In genomic region chr12:47397664-47398281, GRCh38 we compare ENCODE assay signal across 9 cellular contexts.
DNase-seq lines count a peak whose midpoint lies in the region; ATAC-seq, FAIRE-seq and TF ChIP-seq lines count a peak whose summit lies in the region.
"Had no signal": no experiment of that assay in that cellular context is flagged by ENCODE, and none has a peak within 500 bp of the region (broad histone marks: within the 10 kb centered on the region; RNA-seq: fewer than 3 reads in every experiment).

No MANE protein-coding gene starts in this region.

- no peaks in the 10 kb centered on the region for H3K27me3 Mint-ChIP-seq in naive thymus-derived CD8-positive, alpha-beta T cell

- H4K91ac ChIP-seq in IMR-90 (ENCODE audit: insufficient read depth, low read depth, low read length) = peak overlapping the region; percentile 63

- no peaks in the 10 kb centered on the region for H4K20me1 ChIP-seq in IMR-90 (ENCODE audit: insufficient read depth, low read length)

- H3K18ac ChIP-seq in IMR-90 (ENCODE audit: low read depth, low read length) = no peak overlapping the region

- no peak for TF ChIP-seq POLR2A in IMR-90 (IDR thresholded peaks at IDR 0.05; ENCODE audit: low read depth, low read length)

- peaks cover 0 to 17% (median 17%) of the 10 kb centered on the region in 3 donors for H3K36me3 Mint-ChIP-seq in naive thymus-derived CD8-positive, alpha-beta T cell

- no peak overlapping the region for H3K56ac ChIP-seq in IMR-90 (ENCODE audit: extremely low read depth, insufficient read depth, low read length)

- WGBS in IMR-90 (ENCODE audit: extremely low coverage in 2 of 2, insufficient read length in 1 of 2), 2 experiments = no CpG with 5 or more reads among the region's 4 CpGs

- no peaks in the 10 kb centered on the region for H3K36me3 ChIP-seq in IMR-90 (ENCODE audit: control insufficient read depth, insufficient read depth, low read length)

- no peak overlapping the region for H3K14ac ChIP-seq in IMR-90 (replicated peaks; ENCODE audit: low read depth, low read length)

- H3K4me2 ChIP-seq in IMR-90 (ENCODE audit: low read depth, low read length) = no peak overlapping the region

- TF ChIP-seq CTCF in AG09309 (IDR thresholded peaks at IDR 0.05; ENCODE audit: control insufficient read depth, insufficient read depth, low read depth, low read length, missing control alignments) = peak; percentile 69
- TF ChIP-seq CTCF in IMR-90 (conservative IDR thresholded peaks at IDR 0.05; ENCODE audit: low read depth, low read length) = peak; percentile 60

- H2AFZ ChIP-seq in IMR-90 (replicated peaks; ENCODE audit: low read length, poor library complexity) = peak overlapping the region; percentile 68

- H3K9ac ChIP-seq in IMR-90 (ENCODE audit: low read depth, low read length) = no peak overlapping the region

- FAIRE-seq in TTC549 (lab: Jason Lieb, UNC) = peak; percentile 69

- no peak overlapping the region for H2BK5ac ChIP-seq in IMR-90 (ENCODE audit: low read depth, low read length, poor library complexity, severe bottlenecking)

- H2BK120ac ChIP-seq in IMR-90 (ENCODE audit: low read depth, low read length) = no peak overlapping the region

- 0 out of 3 replicates have a peak overlapping the region, but pooled peaks have one; percentile 38 for H2BK15ac ChIP-seq in IMR-90 (ENCODE audit: low read depth, low read length)

- 0 out of 2 replicates have a peak overlapping the region, but pooled peaks have one; percentile 24 for H2BK20ac ChIP-seq in IMR-90 (ENCODE audit: low read depth, low read length)

- DNase-seq in AG09309 (ENCODE audit: low read depth) = peak; percentile 76
- peak; percentile 76 for DNase-seq in IMR-90
- peak; percentile 82 for DNase-seq in dermis blood vessel endothelial cell
- DNase-seq in naive thymus-derived CD8-positive, alpha-beta T cell = peak in 8 of 10 donors; percentile 18 to 81 (median 49)
- DNase-seq in amygdala (lab: John Stamatoyannopoulos, UW) = no peak

- peak overlapping the region; percentile 84 to 97 (median 92) for H3K27ac Mint-ChIP-seq in naive thymus-derived CD8-positive, alpha-beta T cell
- H3K27ac Mint-ChIP-seq: nephron had no signal

- peak; percentile 70 for ATAC-seq in GM18511 (IDR thresholded peaks at IDR 0.05; ENCODE audit: unreplicated experiment)
- ATAC-seq in IMR-90 (ENCODE audit: low read depth) = peak; percentile 80
- ATAC-seq in naive thymus-derived CD8-positive, alpha-beta T cell = peak; percentile 85 to 93
- no peak for ATAC-seq in HG03025 (IDR thresholded peaks at IDR 0.05; ENCODE audit: low FRiP score, unreplicated experiment)

- H3K23ac ChIP-seq in IMR-90 (ENCODE audit: low read depth, low read length) = no peak overlapping the region

- peak; percentile 81 for TF ChIP-seq RAD21 in IMR-90 (IDR thresholded peaks at IDR 0.05; ENCODE audit: low read length)

- dilution Hi-C loops in IMR-90 (cut with HindIII; ENCODE audit: low sequenced_read_pairs, unreplicated experiment) = no loop called here

- 0 out of 2 replicates have a peak, but pooled peaks cover 3% of the 10 kb centered on the region for H3K9me1 ChIP-seq in IMR-90 (ENCODE audit: insufficient read depth, low read length)

- intact Hi-C loops in IMR-90 (cut with micrococcal nuclease) = loop anchor here (1.0 to 5.0 kb wide), 3 partner anchors 91 to 365 kb away; no protein-coding TSS in a partner anchor

- H3K4me3 Mint-ChIP-seq in naive thymus-derived CD8-positive, alpha-beta T cell = peak overlapping the region in 7 of 10 donors; percentile 20 to 79 (median 70)
- H3K4me3 Mint-ChIP-seq: nephron had no signal

- no peak overlapping the region for H3K27ac ChIP-seq in IMR-90 (ENCODE audit: insufficient read depth, low read length)

- H3K4me3 ChIP-seq in AG09309 (ENCODE audit: control insufficient read depth, low read depth, low read length) = no peak overlapping the region
- H3K4me3 ChIP-seq in IMR-90 (ENCODE audit: insufficient read depth, low read depth, low read length) = no peak overlapping the region

- peaks cover 20 to 72% (median 53%) of the 10 kb centered on the region in 4 donors for H3K4me1 Mint-ChIP-seq in naive thymus-derived CD8-positive, alpha-beta T cell

- CTCF ChIA-PET in IMR-90 (lab: Yijun Ruan, JAX) = interaction anchor here (0.5 to 1.2 kb wide), 7 partner anchors 16 to 966 kb away, joined by 3 to 8 read pairs (median 4); partner anchors contain the start of gene PCED1B

- H3K9me3 ChIP-seq in IMR-90 (ENCODE audit: control insufficient read depth, insufficient read depth, low read length) = peaks cover 5% of the 10 kb centered on the region; the same call in 1 of the 2 replicates

- BruUV-seq in IMR-90 (replicated peaks; lab: Mats Ljungman, UMichigan) = no TSS peak

- no peaks in the 10 kb centered on the region for H3K27me3 ChIP-seq in IMR-90 (ENCODE audit: control insufficient read depth, insufficient read depth, low read length)

- peaks cover 4% of the 10 kb centered on the region; the same call in 1 of the 2 replicates for H3K4me1 ChIP-seq in IMR-90 (ENCODE audit: control insufficient read depth, insufficient read depth, low read length)

- H3K4ac ChIP-seq in IMR-90 (ENCODE audit: low read depth, low read length) = no peak overlapping the region

- H4K8ac ChIP-seq in IMR-90 (ENCODE audit: low read depth in 2 of 2, low read length in 2 of 2) = no peak overlapping the region; a peak in 1 of 4 replicates

- peaks cover 0 to 42% (median 12%) of the 10 kb centered on the region in 9 donors for H3K9me3 Mint-ChIP-seq in naive thymus-derived CD8-positive, alpha-beta T cell

- no peak overlapping the region for H4K5ac ChIP-seq in IMR-90 (ENCODE audit: low read depth, low read length)

- in situ Hi-C loops in IMR-90 (cut with MboI; ENCODE audit: low sequenced_read_pairs) = loop anchor here (5.0 to 10.0 kb wide), 2 partner anchors 323 to 365 kb away; partner anchors contain the start of genes AMIGO2 and PCED1B

- no peaks in the 10 kb centered on the region for H3K79me1 ChIP-seq in IMR-90 (ENCODE audit: low read depth in 1 of 2, low read length in 2 of 2)

- H2AK9ac ChIP-seq in IMR-90 (replicated peaks; ENCODE audit: low read depth, low read length, poor library complexity) = peak overlapping the region; percentile 37

- no peak overlapping the region for H2AK5ac ChIP-seq in IMR-90 (ENCODE audit: low read depth, low read length)

- POLR2A ChIA-PET in IMR-90 (lab: Charles Lee; ENCODE audit: unreplicated experiment) = interaction anchor here (0.9 kb wide), 1 partner anchor 874 kb away, joined by 3 read pairs; no protein-coding TSS in a partner anchor
- POLR2A ChIA-PET in naive thymus-derived CD8-positive, alpha-beta T cell (lab: Charles Lee) = interaction anchor here (0.8 to 4.5 kb wide), 27 partner anchors 8 to 368 kb away, joined by 3 to 58 read pairs (median 5); partner anchors contain the start of genes AMIGO2 and PCED1B

TF ChIP-seq in IMR-90, 13 proteins besides CTCF, POLR2A, EP300 and RAD21:
- TF ChIP-seq, protein P1, sequence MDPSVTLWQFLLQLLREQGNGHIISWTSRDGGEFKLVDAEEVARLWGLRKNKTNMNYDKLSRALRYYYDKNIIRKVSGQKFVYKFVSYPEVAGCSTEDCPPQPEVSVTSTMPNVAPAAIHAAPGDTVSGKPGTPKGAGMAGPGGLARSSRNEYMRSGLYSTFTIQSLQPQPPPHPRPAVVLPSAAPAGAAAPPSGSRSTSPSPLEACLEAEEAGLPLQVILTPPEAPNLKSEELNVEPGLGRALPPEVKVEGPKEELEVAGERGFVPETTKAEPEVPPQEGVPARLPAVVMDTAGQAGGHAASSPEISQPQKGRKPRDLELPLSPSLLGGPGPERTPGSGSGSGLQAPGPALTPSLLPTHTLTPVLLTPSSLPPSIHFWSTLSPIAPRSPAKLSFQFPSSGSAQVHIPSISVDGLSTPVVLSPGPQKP (IDR thresholded peaks at IDR 0.05; ENCODE audit: borderline replicate concordance, low read depth, low read length) = no peak
- TF ChIP-seq BHLHE40 (IDR thresholded peaks at IDR 0.05; ENCODE audit: low read depth, low read length) = no peak
- no peak for TF ChIP-seq CHD1 (IDR thresholded peaks at IDR 0.05; ENCODE audit: low read depth, low read length)
- no peak for TF ChIP-seq CEBPB (IDR thresholded peaks at IDR 0.05; ENCODE audit: low read depth, low read length)
- TF ChIP-seq SMC3 (IDR thresholded peaks at IDR 0.05; ENCODE audit: low read depth, low read length) = peak; percentile 73

Comparison
In these comparisons a context has a peak if more than half of its experiments do, and no peak if none do; other contexts are left out.
1. DNase-seq: peak in AG09309 (single experiment), IMR-90 (single experiment), dermis blood vessel endothelial cell (single experiment) and naive thymus-derived CD8-positive, alpha-beta T cell (8 of 10); none in amygdala (0 of 56).